Comparison of ENCODE assay signal across 1 cellular context in the genomic region with DNA sequence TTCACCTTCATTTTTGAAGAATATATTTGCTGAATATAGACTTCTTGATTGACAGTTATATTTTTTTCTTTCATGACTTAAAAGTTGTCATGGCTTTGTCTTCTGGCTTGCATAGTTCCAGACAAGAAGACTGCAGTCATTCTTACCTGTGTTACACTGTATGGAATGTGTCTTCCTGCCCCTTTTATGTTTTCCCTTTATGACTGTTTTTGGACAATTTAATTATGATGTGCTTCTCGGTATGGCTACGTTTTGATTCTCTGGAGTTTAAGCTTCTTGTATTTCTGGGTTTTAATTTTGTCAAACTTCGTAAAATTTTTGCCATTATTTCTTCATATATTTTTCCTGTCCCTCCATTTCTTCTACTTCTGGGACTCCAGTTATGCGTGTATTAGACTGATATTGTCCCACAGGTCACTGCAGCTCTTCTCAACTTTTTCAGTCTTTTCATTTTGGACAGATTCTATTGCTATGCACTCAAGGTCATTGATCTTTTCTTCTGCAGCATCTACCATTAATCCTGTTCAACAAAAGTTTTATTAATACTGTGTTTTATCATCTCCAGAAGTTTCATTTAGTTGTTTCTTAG.
TF ChIP-seq lines count a peak whose summit lies in the region.

No MANE protein-coding gene starts in this region.

TF ChIP-seq in SK-N-SH, 30 proteins besides CTCF, POLR2A, EP300 and RAD21 (continued from another document):
- no peak for TF ChIP-seq FOSL2 (IDR thresholded peaks at IDR 0.05; ENCODE audit: borderline replicate concordance, low read depth)
- TF ChIP-seq, protein P1, sequence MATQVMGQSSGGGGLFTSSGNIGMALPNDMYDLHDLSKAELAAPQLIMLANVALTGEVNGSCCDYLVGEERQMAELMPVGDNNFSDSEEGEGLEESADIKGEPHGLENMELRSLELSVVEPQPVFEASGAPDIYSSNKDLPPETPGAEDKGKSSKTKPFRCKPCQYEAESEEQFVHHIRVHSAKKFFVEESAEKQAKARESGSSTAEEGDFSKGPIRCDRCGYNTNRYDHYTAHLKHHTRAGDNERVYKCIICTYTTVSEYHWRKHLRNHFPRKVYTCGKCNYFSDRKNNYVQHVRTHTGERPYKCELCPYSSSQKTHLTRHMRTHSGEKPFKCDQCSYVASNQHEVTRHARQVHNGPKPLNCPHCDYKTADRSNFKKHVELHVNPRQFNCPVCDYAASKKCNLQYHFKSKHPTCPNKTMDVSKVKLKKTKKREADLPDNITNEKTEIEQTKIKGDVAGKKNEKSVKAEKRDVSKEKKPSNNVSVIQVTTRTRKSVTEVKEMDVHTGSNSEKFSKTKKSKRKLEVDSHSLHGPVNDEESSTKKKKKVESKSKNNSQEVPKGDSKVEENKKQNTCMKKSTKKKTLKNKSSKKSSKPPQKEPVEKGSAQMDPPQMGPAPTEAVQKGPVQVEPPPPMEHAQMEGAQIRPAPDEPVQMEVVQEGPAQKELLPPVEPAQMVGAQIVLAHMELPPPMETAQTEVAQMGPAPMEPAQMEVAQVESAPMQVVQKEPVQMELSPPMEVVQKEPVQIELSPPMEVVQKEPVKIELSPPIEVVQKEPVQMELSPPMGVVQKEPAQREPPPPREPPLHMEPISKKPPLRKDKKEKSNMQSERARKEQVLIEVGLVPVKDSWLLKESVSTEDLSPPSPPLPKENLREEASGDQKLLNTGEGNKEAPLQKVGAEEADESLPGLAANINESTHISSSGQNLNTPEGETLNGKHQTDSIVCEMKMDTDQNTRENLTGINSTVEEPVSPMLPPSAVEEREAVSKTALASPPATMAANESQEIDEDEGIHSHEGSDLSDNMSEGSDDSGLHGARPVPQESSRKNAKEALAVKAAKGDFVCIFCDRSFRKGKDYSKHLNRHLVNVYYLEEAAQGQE (IDR thresholded peaks at IDR 0.05; ENCODE audit: low read depth, low read length), result no peak
- no peak for TF ChIP-seq NRF1 (IDR thresholded peaks at IDR 0.05; ENCODE audit: low read depth, low read length)
- TF ChIP-seq, protein P2, sequence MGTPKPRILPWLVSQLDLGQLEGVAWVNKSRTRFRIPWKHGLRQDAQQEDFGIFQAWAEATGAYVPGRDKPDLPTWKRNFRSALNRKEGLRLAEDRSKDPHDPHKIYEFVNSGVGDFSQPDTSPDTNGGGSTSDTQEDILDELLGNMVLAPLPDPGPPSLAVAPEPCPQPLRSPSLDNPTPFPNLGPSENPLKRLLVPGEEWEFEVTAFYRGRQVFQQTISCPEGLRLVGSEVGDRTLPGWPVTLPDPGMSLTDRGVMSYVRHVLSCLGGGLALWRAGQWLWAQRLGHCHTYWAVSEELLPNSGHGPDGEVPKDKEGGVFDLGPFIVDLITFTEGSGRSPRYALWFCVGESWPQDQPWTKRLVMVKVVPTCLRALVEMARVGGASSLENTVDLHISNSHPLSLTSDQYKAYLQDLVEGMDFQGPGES (IDR thresholded peaks at IDR 0.05; ENCODE audit: low read depth, low read length), result no peak
- TF ChIP-seq, protein P3, sequence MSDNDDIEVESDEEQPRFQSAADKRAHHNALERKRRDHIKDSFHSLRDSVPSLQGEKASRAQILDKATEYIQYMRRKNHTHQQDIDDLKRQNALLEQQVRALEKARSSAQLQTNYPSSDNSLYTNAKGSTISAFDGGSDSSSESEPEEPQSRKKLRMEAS (IDR thresholded peaks at IDR 0.05; ENCODE audit: low read depth), result no peak
- TF ChIP-seq TAF1 (IDR thresholded peaks at IDR 0.05; ENCODE audit: borderline replicate concordance, low read depth, low read length), result no peak
- TF ChIP-seq, protein P4, sequence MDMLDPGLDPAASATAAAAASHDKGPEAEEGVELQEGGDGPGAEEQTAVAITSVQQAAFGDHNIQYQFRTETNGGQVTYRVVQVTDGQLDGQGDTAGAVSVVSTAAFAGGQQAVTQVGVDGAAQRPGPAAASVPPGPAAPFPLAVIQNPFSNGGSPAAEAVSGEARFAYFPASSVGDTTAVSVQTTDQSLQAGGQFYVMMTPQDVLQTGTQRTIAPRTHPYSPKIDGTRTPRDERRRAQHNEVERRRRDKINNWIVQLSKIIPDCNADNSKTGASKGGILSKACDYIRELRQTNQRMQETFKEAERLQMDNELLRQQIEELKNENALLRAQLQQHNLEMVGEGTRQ (IDR thresholded peaks at IDR 0.05; ENCODE audit: borderline replicate concordance, low read depth, low read length), result no peak
- no peak for TF ChIP-seq NFIC (IDR thresholded peaks at IDR 0.05; ENCODE audit: borderline replicate concordance)
- TF ChIP-seq RCOR1 (IDR thresholded peaks at IDR 0.05; ENCODE audit: low read length), result no peak
- TF ChIP-seq YY1 (IDR thresholded peaks at IDR 0.05; ENCODE audit: low read depth), result no peak
